Comparison of ENCODE assay signal across 22 cellular contexts in genomic region chr6:157977176-157977804, GRCh38. TPM values are rescaled to one million over a fixed set of nuclear protein-coding genes. Genes with fewer than 3 reads are reported as not detected.
DNase-seq lines count a peak whose midpoint lies in the region; ATAC-seq, FAIRE-seq and TF ChIP-seq lines count a peak whose summit lies in the region.
"Had no signal": no experiment of that assay in that cellular context is flagged by ENCODE, and none has a peak within 500 bp of the region (broad histone marks: within the 10 kb centered on the region; RNA-seq: fewer than 3 reads in every experiment).

No MANE protein-coding gene starts in this region.

- H2BK12ac ChIP-seq in H1 (ENCODE audit: low read depth, low read length), result peak overlapping the region; percentile 92; the same call in 1 of the 2 replicates

- no peak overlapping the region for H2AK5ac ChIP-seq in H1 (ENCODE audit: low read depth, low read length)

- H4K91ac ChIP-seq in H1 (replicated peaks; ENCODE audit: insufficient read length, low read length), result no peak overlapping the region

- peak overlapping the region; percentile 61; the same call in 1 of the 2 replicates for H2BK15ac ChIP-seq in H1 (ENCODE audit: low read length)

- BruUV-seq in HepG2 (replicated peaks; lab: Mats Ljungman, UMichigan), result no TSS peak

- TF ChIP-seq CTCF in HepG2 (CRISPR knock-in tag; IDR thresholded peaks at IDR 0.05) (no peak), right lobe of liver (IDR thresholded peaks at IDR 0.05) (no peak), H1 (IDR thresholded peaks at IDR 0.05; ENCODE audit: control extremely low read depth in 1 of 3, insufficient read depth in 1 of 3, low read depth in 1 of 3, low read length in 3 of 3) (no peak)

- H3K56ac ChIP-seq in H1 (replicated peaks; ENCODE audit: insufficient read length, low read depth, low read length), result no peak overlapping the region

- no peak for TF ChIP-seq POLR2A in HepG2 (IDR thresholded peaks at IDR 0.05; ENCODE audit: insufficient read depth in 1 of 2, low read depth in 2 of 2, low read length in 2 of 2)
- no peak for TF ChIP-seq POLR2A in right lobe of liver (IDR thresholded peaks at IDR 0.05)
- no peak for TF ChIP-seq POLR2A in H1 (IDR thresholded peaks at IDR 0.05; ENCODE audit: control extremely low read depth in 1 of 2, low read depth in 2 of 2, low read length in 2 of 2)

- intact Hi-C loops in HepG2 (cut with micrococcal nuclease; ENCODE audit: unreplicated experiment) (no loop called here), right lobe of liver (cut with DNase I) (loop anchor here in 1 of 2 donors (5.0 kb wide), 1 partner anchor 95 kb away; no protein-coding TSS in a partner anchor), sciatic nerve (cut with DNase I) (no loop called here)

- CTCF ChIA-PET in HepG2 (lab: Yijun Ruan, JAX; ENCODE audit: low intra/inter-chr PET ratio, low total read pairs) (no interaction called here), H1 (lab: Charles Lee; ENCODE audit: partially characterized antibody) (interaction anchor here (0.8 kb wide), 1 partner anchor 16 kb away, joined by 3 read pairs; no protein-coding TSS in a partner anchor)

- no peak overlapping the region for H4K8ac ChIP-seq in H1 (ENCODE audit: extremely low read depth, insufficient read depth, low read length)

- H3K18ac ChIP-seq in H1 (ENCODE audit: extremely low read depth, low read length), result peak overlapping the region; percentile 32; the same call in 1 of the 2 replicates

- H3K23me2 ChIP-seq in H1 (ENCODE audit: low read depth, low read length), result peaks cover 5% of the 10 kb centered on the region; the same call in 1 of the 2 replicates

- H2BK120ac ChIP-seq in H1 (replicated peaks; ENCODE audit: low read depth, low read length), result no peak overlapping the region

- H3K23ac ChIP-seq in H1 (ENCODE audit: insufficient read length), result no peak overlapping the region

- H3K79me1 ChIP-seq in H1 (ENCODE audit: low read depth, low read length), result no peaks in the 10 kb centered on the region

- DNase-seq in HepG2 (ENCODE audit: low spot score) (no peak), right lobe of liver (no peak), H1 (ENCODE audit: low read depth in 1 of 2, low spot score in 2 of 2) (no peak), sciatic nerve (ENCODE audit: low spot score) (peak; percentile 42), ureter (ENCODE audit: low spot score) (no peak), NCI-H748 treated with DMSO at 0.1 percent for 48 hours (lab: John Stamatoyannopoulos, UW) (no peak)
- DNase-seq: CD4-positive, CD25-positive, alpha-beta regulatory T cell; DMS79; GOT3; KBM-7; MM.1S; NCI-H1048; NCI-H1436; NCI-H1930; NCI-H510A; NK-92 treated with Interleukin-12 subunit alpha and Interleukin-12 subunit beta, amount 100 ng/mL, for 24 hours; SIG-M5; SK-N-SH had no signal

- WGBS in HepG2 (ENCODE audit: low lambda C conversion rate), result 49% methylated on average over 10 of the region's 10 CpGs
- WGBS in right lobe of liver (ENCODE audit: insufficient coverage, low coverage, low lambda C conversion rate, missing lambda C conversion rate), result 87% methylated on average over 3 of the region's 10 CpGs
- 91% methylated on average over 10 of the region's 10 CpGs; no CpG with 5 or more reads in 1 of the 2 experiments for WGBS in H1 (ENCODE audit: extremely low coverage in 1 of 2, insufficient coverage in 1 of 2, insufficient read length in 1 of 2, insufficient replicate concordance in 2 of 2, low coverage in 1 of 2, low lambda C conversion rate in 2 of 2, missing lambda C conversion rate in 1 of 2), 2 experiments

- H3K9me3 ChIP-seq in HepG2 (ENCODE audit: low read length) (no peaks in the 10 kb centered on the region), right lobe of liver (no peaks in the 10 kb centered on the region), H1 (ENCODE audit: insufficient read depth in 2 of 2, low read depth in 1 of 2, low read length in 1 of 2) (no peaks in the 10 kb centered on the region)
- H3K9me3 ChIP-seq: SK-N-SH had no signal

- H3K4me1 ChIP-seq in HepG2 (ENCODE audit: insufficient read depth, low read length), result peaks cover 81% of the 10 kb centered on the region
- H3K4me1 ChIP-seq in right lobe of liver, result peaks cover 0 to under 1% (median 0%) of the 10 kb centered on the region in 4 donors
- peaks cover 0 to 7% (median 2%) of the 10 kb centered on the region in 4 experiments; a peak in 4 of 7 replicates for H3K4me1 ChIP-seq in H1 (replicated peaks in 1 of 4; ENCODE audit: control insufficient read depth in 3 of 4, insufficient read depth in 4 of 4, low read length in 3 of 4)

- no peak overlapping the region for H3K14ac ChIP-seq in H1 (ENCODE audit: insufficient read length)

- H2BK20ac ChIP-seq in H1 (ENCODE audit: low read length), result no peak overlapping the region

- H3K27me3 ChIP-seq in HepG2 (ENCODE audit: control insufficient read depth in 1 of 2, insufficient read depth in 2 of 2, low read length in 2 of 2) (peaks cover 6 to 13% of the 10 kb centered on the region in 2 experiments; a peak in 4 of 5 replicates), right lobe of liver (no peaks in the 10 kb centered on the region), H1 (replicated peaks in 1 of 4; ENCODE audit: control insufficient read depth in 3 of 4, extremely low read depth in 1 of 4, insufficient read depth in 3 of 4, low read length in 3 of 4) (peaks cover 0 to 14% (median 11%) of the 10 kb centered on the region in 4 experiments; a peak in 5 of 7 replicates)

- H3K4me3 ChIP-seq in HepG2 (replicated peaks in 1 of 3; ENCODE audit: insufficient read depth in 1 of 3, low read depth in 2 of 3, low read length in 3 of 3) (peak overlapping the region in 1 of 3 experiments; percentile 29; a peak in 1 of 6 replicates), right lobe of liver (no peak overlapping the region), H1 (ENCODE audit: extremely low read depth in 1 of 4, insufficient read depth in 2 of 4, low read depth in 3 of 4, low read length in 4 of 4) (no peak overlapping the region)

- in situ Hi-C loops in HepG2 (cut with HindIII; ENCODE audit: extremely low pct_ligation_motif_present, low pct_unique_long_range_greater_than_20kb), result no loop called here

- H4K20me1 ChIP-seq in HepG2 (ENCODE audit: insufficient read depth, low read length) (no peaks in the 10 kb centered on the region), H1 (replicated peaks in 1 of 2; ENCODE audit: control insufficient read depth in 1 of 2, insufficient read depth in 2 of 2, low read length in 2 of 2) (no peaks in the 10 kb centered on the region)

- TF ChIP-seq EP300 in HepG2 (IDR thresholded peaks at IDR 0.05; ENCODE audit: low read depth in 2 of 2, low read length in 2 of 2) (no peak), HepG2 (CRISPR knock-in tag; IDR thresholded peaks at IDR 0.05; ENCODE audit: borderline replicate concordance) (no peak), H1 (IDR thresholded peaks at IDR 0.05; ENCODE audit: borderline replicate concordance in 1 of 2, low read depth in 2 of 2, low read length in 2 of 2) (no peak)

- TF ChIP-seq RAD21 in HepG2 (CRISPR knock-in tag; IDR thresholded peaks at IDR 0.05), result no peak
- no peak for TF ChIP-seq RAD21 in H1 (IDR thresholded peaks at IDR 0.05 in 1 of 2, conservative IDR thresholded peaks at IDR 0.05 in 1 of 2; ENCODE audit: low read depth in 2 of 2, low read length in 2 of 2)

- no peak overlapping the region for H3K4ac ChIP-seq in H1 (replicated peaks; ENCODE audit: insufficient read length, low read depth, low read length)

- no peak overlapping the region for H2BK5ac ChIP-seq in H1 (ENCODE audit: low read depth, low read length)

- no peak for FAIRE-seq in HepG2 (lab: Jason Lieb, UNC)
- FAIRE-seq in H1 (lab: Jason Lieb, UNC), result no peak
- FAIRE-seq: GM19239 had no signal

- POLR2A ChIA-PET in HepG2 (lab: Yijun Ruan, JAX) (interaction anchor here (1.2 to 16.1 kb wide), 3 partner anchors 9 to 35 kb away, joined by 4 to 345 read pairs (median 22); no protein-coding TSS in a partner anchor), H1 (lab: Charles Lee; ENCODE audit: partially characterized antibody) (interaction anchor here (0.9 to 1.5 kb wide), 2 partner anchors 10 to 71 kb away, joined by 3 to 5 read pairs; no protein-coding TSS in a partner anchor)

- H2AFZ ChIP-seq in HepG2 (ENCODE audit: low read length) (no peak overlapping the region), H1 (ENCODE audit: low read length) (no peak overlapping the region)

- no peak overlapping the region for H3K9ac ChIP-seq in HepG2 (ENCODE audit: insufficient read depth, low read depth, low read length)
- H3K9ac ChIP-seq in H1 (replicated peaks in 1 of 4; ENCODE audit: extremely low read depth in 1 of 4, low read depth in 3 of 4, low read length in 3 of 4), result no peak overlapping the region
- H3K9ac ChIP-seq: SK-N-SH had no signal

- H3K36me3 ChIP-seq in HepG2 (replicated peaks in 1 of 2; ENCODE audit: control insufficient read depth in 1 of 2, insufficient read depth in 2 of 2, low read length in 2 of 2) (no peaks in the 10 kb centered on the region), right lobe of liver (no peaks in the 10 kb centered on the region), H1 (ENCODE audit: control insufficient read depth in 2 of 4, insufficient read depth in 4 of 4, low read length in 3 of 4) (no peaks in the 10 kb centered on the region)

- ATAC-seq in HepG2, result no peak
- ATAC-seq in right lobe of liver, result no peak
- ATAC-seq in sciatic nerve, result no peak
- ATAC-seq in HG03045 (IDR thresholded peaks at IDR 0.05; ENCODE audit: unreplicated experiment), result no peak
- ATAC-seq: HCT116, Panc1 had no signal

- H3K79me2 ChIP-seq in HepG2 (ENCODE audit: insufficient read depth, low read length) (peaks cover 1% of the 10 kb centered on the region), H1 (ENCODE audit: control insufficient read depth in 1 of 2, insufficient read depth in 2 of 2, low read length in 2 of 2) (no peaks in the 10 kb centered on the region)

- H3K4me2 ChIP-seq in HepG2 (ENCODE audit: low read depth, low read length) (peak overlapping the region; percentile 59), H1 (ENCODE audit: insufficient read depth in 1 of 2, low read depth in 2 of 2, low read length in 2 of 2) (no peak overlapping the region)
- H3K4me2 ChIP-seq: SK-N-SH had no signal

- H4K5ac ChIP-seq in H1 (ENCODE audit: insufficient read length, low read depth, low read length), result no peak overlapping the region

- no peak overlapping the region for H3K27ac ChIP-seq in HepG2 (ENCODE audit: extremely low read length, insufficient read depth, low read length)
- H3K27ac ChIP-seq in right lobe of liver, result no peak overlapping the region
- no peak overlapping the region for H3K27ac ChIP-seq in H1 (ENCODE audit: low read depth, low read length)

RNA-seq across cellular contexts. Expression of gene SYNJ2, which starts 4.4 kb away (rescaled TPM):
- total RNA-seq in HepG2 (2016; rRNA removed; fragmentation: Illumina TruSeq; extraction: Trizol) (39.0 and 39.1 TPM in 2 replicates), right lobe of liver (1 to 10 TPM; 3.2 to 7.4 (median 4.2) TPM), sciatic nerve (22.5 TPM), ureter (23.6 TPM)
- 50.4 and 51.2 TPM in 2 replicates for total RNA-seq in HepG2 (2016; cell fraction: cytosol; rRNA removed; fragmentation: Illumina TruSeq; extraction: Trizol; ENCODE audit: low read depth)
- 32.6 and 44.6 TPM in 2 replicates for total RNA-seq in HepG2 (2016; cell fraction: insoluble cytoplasmic fraction; rRNA removed; fragmentation: Illumina TruSeq; extraction: Trizol)
- 52.4 and 52.9 TPM in 2 replicates for total RNA-seq in HepG2 (2016; cell fraction: membrane; rRNA removed; fragmentation: Illumina TruSeq; extraction: Trizol)
- total RNA-seq in HepG2 (2016; cell fraction: nucleus; rRNA removed; fragmentation: Illumina TruSeq; extraction: Trizol), result 33.3 and 38.2 TPM in 2 replicates
- polyA plus RNA-seq in HepG2 (2011; rRNA removed) (57.6 and 59.5 TPM in 2 replicates), H1 (2011; rRNA removed) (3.7 TPM in 2 replicates)
- 44.7 and 49.0 TPM in 2 replicates for polyA plus RNA-seq in HepG2 (2011; cell fraction: cytosol; rRNA removed)
- 85.9 and 86.7 TPM in 2 replicates for polyA plus RNA-seq in HepG2 (2011; cell fraction: nucleus; rRNA removed)
- 53.7 and 59.9 TPM in 2 replicates for polyA plus RNA-seq in HepG2 (2012)
- polyA plus RNA-seq in HepG2 (2016; cell fraction: cytosol; fragmentation: Illumina TruSeq; extraction: Trizol; ENCODE audit: low read depth), result 53.0 and 54.8 TPM in 2 replicates
- 28.2 and 29.0 TPM in 2 replicates for polyA plus RNA-seq in HepG2 (2016; cell fraction: insoluble cytoplasmic fraction; fragmentation: Illumina TruSeq; extraction: Trizol; ENCODE audit: low read depth)
- 41.5 and 42.8 TPM in 2 replicates for polyA plus RNA-seq in HepG2 (2016; cell fraction: membrane; fragmentation: Illumina TruSeq; extraction: Trizol; ENCODE audit: low read depth)
- polyA plus RNA-seq in HepG2 (2016; cell fraction: nucleus; fragmentation: Illumina TruSeq; extraction: Trizol; ENCODE audit: insufficient read depth, low read depth), result 49.3 and 52.0 TPM in 2 replicates
- 21.9 and 161 TPM in 2 replicates for polyA minus RNA-seq in HepG2 (2011; rRNA and poly(A)+ RNA removed; ENCODE audit: low replicate concordance)
- 57.2 and 71.5 TPM in 2 replicates for polyA minus RNA-seq in HepG2 (2011; cell fraction: cytosol; rRNA and poly(A)+ RNA removed)
- polyA minus RNA-seq in HepG2 (2011; cell fraction: nucleus; rRNA and poly(A)+ RNA removed), result 135 and 148 TPM in 2 replicates
- total RNA-seq in H1 (2021; fragmentation: NEBNext Ultra II Directional; extraction: Animal tissue kit (Norgen Biotek cat#: 25700)), result 13.5 and 13.9 TPM in 2 replicates
- 3.4 TPM for polyA plus RNA-seq in H1 (2011; cell fraction: cytosol; rRNA removed)
- polyA plus RNA-seq in H1 (2011; cell fraction: nucleus; rRNA removed), result 8.0 TPM
- polyA plus RNA-seq in H1 (2012, experiment 1 of 2), result 4.8 to 6.4 TPM (median 5.5 TPM) in 4 replicates
- polyA plus RNA-seq in H1 (2012, experiment 2 of 2), result 2.3 TPM
- 6.1 TPM for polyA plus RNA-seq in H1 (2013, experiment 1 of 2)
- polyA plus RNA-seq in H1 (2013, experiment 2 of 2), result 5.8 TPM
- polyA minus RNA-seq in H1 (2011; rRNA and poly(A)+ RNA removed), result 8.9 and 9.5 TPM in 2 replicates
- 5.3 TPM for polyA minus RNA-seq in H1 (2011; cell fraction: cytosol; rRNA and poly(A)+ RNA removed)
- polyA minus RNA-seq in H1 (2011; cell fraction: nucleus; rRNA and poly(A)+ RNA removed), result 6.2 TPM
